ENCODE assay signal across 35 cellular contexts in genomic region chr5:45692481-45692880, GRCh38. TPM values are rescaled to one million over a fixed set of nuclear protein-coding genes. Genes with fewer than 3 reads are reported as not detected.
"Had no signal": no experiment of that assay in that cellular context is flagged by ENCODE, and none has a peak within 500 bp of the region (broad histone marks: within the 10 kb centered on the region; RNA-seq: fewer than 3 reads in every experiment).

No MANE protein-coding gene starts in this region.

- H3K36me3 Mint-ChIP-seq: T-cell had no signal

- H3K4me1 ChIP-seq: colonic mucosa had no signal

- H3K36me3 ChIP-seq: brain microvascular endothelial cell, colonic mucosa, MG63, WERI-Rb-1 had no signal

- H3K4me1 Mint-ChIP-seq: activated naive CD8-positive, alpha-beta T cell treated with anti-CD3 and anti-CD28 coated beads, Interleukin-2, amount 50 U/mL, for 24 hours had no signal

- H3K27ac Mint-ChIP-seq: activated CD4-positive, alpha-beta T cell treated with anti-CD3 and anti-CD28 coated beads for 36 hours; activated CD4-positive, alpha-beta T cell treated with anti-CD3 and anti-CD28 coated beads, Interleukin-2, amount 10 ng/mL, durations not matched to agents 7 days and 5 days; activated CD8-positive, alpha-beta T cell treated with anti-CD3 and anti-CD28 coated beads, Interleukin-2, amount 10 ng/mL, durations not matched to agents 7 days and 5 days; activated naive CD4-positive, alpha-beta T cell treated with anti-CD3 and anti-CD28 coated beads for 36 hours; activated naive CD4-positive, alpha-beta T cell treated with anti-CD3 and anti-CD28 coated beads, Interleukin-2, amount 50 U/mL, for 72 hours; activated naive CD8-positive, alpha-beta T cell treated with anti-CD3 and anti-CD28 coated beads, Interleukin-2, amount 50 U/mL, for 24 hours; activated T-cell treated with anti-CD3 and anti-CD28 coated beads, Interleukin-2, amount 50 U/mL, for 24 hours; T-cell had no signal

- H3K4me2 ChIP-seq: PC-9 had no signal

- H3K4me3 Mint-ChIP-seq: activated CD4-positive, alpha-beta T cell treated with anti-CD3 and anti-CD28 coated beads for 36 hours; activated CD4-positive, alpha-beta T cell treated with anti-CD3 and anti-CD28 coated beads, Interleukin-2, amount 10 ng/mL, durations not matched to agents 7 days and 5 days; activated CD8-positive, alpha-beta T cell treated with anti-CD3 and anti-CD28 coated beads, Interleukin-2, amount 10 ng/mL, durations not matched to agents 7 days and 5 days; activated naive CD4-positive, alpha-beta T cell treated with anti-CD3 and anti-CD28 coated beads for 36 hours; activated naive CD8-positive, alpha-beta T cell treated with anti-CD3 and anti-CD28 coated beads, Interleukin-2, amount 50 U/mL, for 24 hours; activated T-cell treated with anti-CD3 and anti-CD28 coated beads, Interleukin-2, amount 50 U/mL, for 24 hours; T-cell had no signal

- H3K4me3 ChIP-seq: colonic mucosa, MG63, PC-9 had no signal

- H3K9me3 Mint-ChIP-seq: activated naive CD4-positive, alpha-beta T cell treated with anti-CD3 and anti-CD28 coated beads for 36 hours had no signal

- ATAC-seq: activated CD4-positive, alpha-beta T cell treated with anti-CD3 and anti-CD28 coated beads for 36 hours; activated CD8-positive, alpha-beta T cell treated with anti-CD3 and anti-CD28 coated beads, Interleukin-2, amount 10 ng/mL, durations not matched to agents 7 days and 5 days; activated naive CD4-positive, alpha-beta T cell treated with anti-CD3 and anti-CD28 coated beads, Interleukin-2, amount 50 U/mL, for 72 hours; activated naive CD8-positive, alpha-beta T cell treated with anti-CD3 and anti-CD28 coated beads, Interleukin-2, amount 50 U/mL, for 24 hours; Right ventricle myocardium inferior; SK-N-SH treated with all-trans-retinoic acid at 6 μM for 48 hours; T-cell had no signal

- DNase-seq: activated CD4-positive, alpha-beta T cell treated with anti-CD3 and anti-CD28 coated beads for 36 hours; activated CD4-positive, alpha-beta T cell treated with anti-CD3 and anti-CD28 coated beads, Interleukin-2, amount 10 ng/mL, durations not matched to agents 7 days and 5 days; activated CD4-positive, alpha-beta T cell treated with anti-CD3 and anti-CD28 coated beads, Interleukin-2, amount 50 U/mL, for 48 hours; activated CD8-positive, alpha-beta T cell treated with anti-CD3 and anti-CD28 coated beads, Interleukin-2, amount 10 ng/mL, durations not matched to agents 7 days and 5 days; activated gamma-delta T cell treated with Interleukin-2 at 50 U/mL for 16 hours; activated naive CD4-positive, alpha-beta T cell treated with anti-CD3 and anti-CD28 coated beads for 36 hours; activated naive CD8-positive, alpha-beta T cell treated with anti-CD3 and anti-CD28 coated beads, Interleukin-2, amount 50 U/mL, for 24 hours; activated T-cell treated with anti-CD3 and anti-CD28 coated beads, Interleukin-2, amount 50 U/mL, for 24 hours; brain microvascular endothelial cell; central memory CD4-positive, alpha-beta T cell; colonic mucosa; Kasumi-1; MG63; NCI-H1048; NCI-H1105 treated with DMSO at 0.1 percent for 48 hours; NCI-H1436; NCI-H1694 treated with DMSO at 0.1 percent for 48 hours; NCI-H2029; NCI-H2107; NCI-H510A; NCI-H526; NCI-H748 treated with DMSO at 0.1 percent for 48 hours; NK-92 treated with Interleukin-12 subunit alpha and Interleukin-12 subunit beta, amount 100 ng/mL, for 24 hours; PC-9; SIG-M5; T-cell; T-helper 2 cell; T-helper 9 cell; WERI-Rb-1 had no signal

- H3K27ac ChIP-seq: brain microvascular endothelial cell, colonic mucosa, PC-9, RWPE1, WERI-Rb-1 had no signal

- H2AFZ ChIP-seq: PC-9 had no signal

RNA-seq across cellular contexts. Expression of gene HCN1, which starts 3.7 kb away (rescaled TPM):
- total RNA-seq: activated CD4-positive, alpha-beta T cell treated with anti-CD3 and anti-CD28 coated beads for 36 hours; activated CD4-positive, alpha-beta T cell treated with anti-CD3 and anti-CD28 coated beads, Interleukin-2, amount 10 ng/mL, durations not matched to agents 7 days and 5 days; activated CD8-positive, alpha-beta T cell treated with anti-CD3 and anti-CD28 coated beads, Interleukin-2, amount 10 ng/mL, durations not matched to agents 7 days and 5 days; activated naive CD4-positive, alpha-beta T cell treated with anti-CD3 and anti-CD28 coated beads for 36 hours; activated naive CD4-positive, alpha-beta T cell treated with anti-CD3 and anti-CD28 coated beads, Interleukin-2, amount 50 U/mL, for 72 hours; chondrocyte; OCI-LY7; PC-9; Right ventricle myocardium inferior; T-cell had no signal
